In the genomic region with DNA sequence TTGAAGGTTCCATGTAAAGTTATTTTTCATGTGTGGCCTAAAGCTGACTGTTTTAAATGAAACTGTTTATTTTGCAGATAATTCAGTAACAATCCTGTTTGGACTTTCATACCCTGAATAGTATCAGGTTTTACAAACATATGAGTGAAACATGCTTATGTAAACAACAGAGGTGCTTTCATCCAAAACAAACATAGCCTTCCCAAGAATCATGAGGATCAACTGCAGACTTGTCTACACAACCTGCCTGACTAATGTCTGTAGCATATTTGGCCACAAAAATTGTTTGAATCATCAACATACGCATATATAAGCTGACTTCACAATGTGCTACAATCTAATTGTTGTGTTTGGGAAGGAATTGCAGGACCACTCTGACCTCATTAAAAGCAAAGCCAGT, we compare ENCODE assay signal across 10 cellular contexts.
A peak's percentile ranks its signal among the peaks of the same experiment; 100 is the strongest.
DNase-seq lines count a peak whose midpoint lies in the region; ATAC-seq and TF ChIP-seq lines count a peak whose summit lies in the region.
"Had no signal": no experiment of that assay in that cellular context is flagged by ENCODE, and none has a peak within 500 bp of the region (broad histone marks: within the 10 kb centered on the region; RNA-seq: fewer than 3 reads in every experiment).

No MANE protein-coding gene starts in this region.

- DNase-seq in NCI-H510A treated with DMSO at 0.1 percent for 48 hours (lab: John Stamatoyannopoulos, UW) (peak; percentile 16), NCI-H510A (lab: John Stamatoyannopoulos, UW) (no peak), SHP77 treated with DMSO at 0.1 percent for 48 hours (lab: John Stamatoyannopoulos, UW) (peak; percentile 7), fibroblast of villous mesenchyme (ENCODE audit: low read depth) (peak; percentile 23), stromal cell of bone marrow (ENCODE audit: low read depth) (peak; percentile 23), nucleus accumbens (lab: John Stamatoyannopoulos, UW) (no peak), NCI-H1930 (lab: John Stamatoyannopoulos, UW) (no peak)
- DNase-seq: stimulated activated naive B cell treated with anti-CD40 and anti-IgM and Interleukin-4, amounts not matched to agents 10 μg/mL and 1 μg/mL and 100 μg/mL, for 72 hours; T-helper 9 cell had no signal

- no peak for ATAC-seq in HG02938 (IDR thresholded peaks at IDR 0.05; ENCODE audit: unreplicated experiment)
- ATAC-seq: stimulated activated naive B cell treated with anti-CD40 and anti-IgM and Interleukin-4, amounts not matched to agents 10 μg/mL and 1 μg/mL and 100 μg/mL, for 72 hours had no signal

- no peak overlapping the region for H3K4me3 ChIP-seq in fibroblast of villous mesenchyme (ENCODE audit: low read depth, low read length)

- TF ChIP-seq CTCF in fibroblast of villous mesenchyme (IDR thresholded peaks at IDR 0.05; ENCODE audit: insufficient read depth, low read depth, low read length) = no peak

Comparison
In these comparisons a context has a peak if more than half of its experiments do, and no peak if none do; other contexts are left out.
1. DNase-seq: peak in NCI-H510A treated with DMSO at 0.1 percent for 48 hours (single experiment), SHP77 treated with DMSO at 0.1 percent for 48 hours (single experiment), fibroblast of villous mesenchyme (single experiment) and stromal cell of bone marrow (single experiment); none in NCI-H510A (single experiment), nucleus accumbens (0 of 56) and NCI-H1930 (0 of 2).